ENCODE assay signal across 14 cellular contexts in genomic region chr2:45300026-45300750, GRCh38.
DNase-seq lines count a peak whose midpoint lies in the region; ATAC-seq and TF ChIP-seq lines count a peak whose summit lies in the region.
"Had no signal": no experiment of that assay in that cellular context is flagged by ENCODE, and none has a peak within 500 bp of the region (broad histone marks: within the 10 kb centered on the region; RNA-seq: fewer than 3 reads in every experiment).

No MANE protein-coding gene starts in this region.

- no peak for TF ChIP-seq POLR2A in prostate gland (IDR thresholded peaks at IDR 0.05)

- TF ChIP-seq CTCF in prostate gland (IDR thresholded peaks at IDR 0.05), result no peak

- intact Hi-C loops in prostate gland (cut with DNase I), result no loop called here

- WGBS in prostate gland, result 85% methylated on average over 4 of the region's 4 CpGs

- DNase-seq in Ammon's horn (ENCODE audit: low spot score), result peak; percentile 12
- peak; percentile 82 for DNase-seq in NCI-H1105 treated with DMSO at 0.1 percent for 48 hours (lab: John Stamatoyannopoulos, UW)
- peak; percentile 13 for DNase-seq in NCI-H446 treated with DMSO at 0.1 percent for 48 hours (lab: John Stamatoyannopoulos, UW)
- DNase-seq in iPS-NIHi11 (ENCODE audit: low spot score), result peak; percentile 29
- DNase-seq in T1000 (lab: John Stamatoyannopoulos, UW), result no peak
- DNase-seq in prostate gland (ENCODE audit: low spot score), result no peak
- DNase-seq: activated CD8-positive, alpha-beta T cell treated with anti-CD3 and anti-CD28 coated beads for 36 hours; activated effector memory CD4-positive, alpha-beta T cell treated with Interleukin-2 at 50 U/mL for 16 hours; Calu3; dorsolateral prefrontal cortex; MM.1S had no signal

- no peak overlapping the region for H3K4me3 ChIP-seq in prostate gland
- H3K4me3 ChIP-seq: dorsolateral prefrontal cortex, smooth muscle cell had no signal

- no peaks in the 10 kb centered on the region for H3K9me3 ChIP-seq in prostate gland

- no peak for ATAC-seq in GM19023 (IDR thresholded peaks at IDR 0.05; ENCODE audit: unreplicated experiment)
- no peak for ATAC-seq in HG03457 (IDR thresholded peaks at IDR 0.05; ENCODE audit: unreplicated experiment)
- ATAC-seq: activated CD8-positive, alpha-beta T cell treated with anti-CD3 and anti-CD28 coated beads for 36 hours had no signal

- no peaks in the 10 kb centered on the region for H3K27me3 ChIP-seq in prostate gland (replicated peaks; ENCODE audit: insufficient read depth)

- H3K27ac ChIP-seq in prostate gland, result no peak overlapping the region
- H3K27ac ChIP-seq: dorsolateral prefrontal cortex had no signal

- H3K36me3 ChIP-seq in prostate gland, result no peaks in the 10 kb centered on the region

- no peaks in the 10 kb centered on the region for H3K4me1 ChIP-seq in prostate gland (replicated peaks)

Comparison
In these comparisons a context has a peak if more than half of its experiments do, and no peak if none do; other contexts are left out.
1. DNase-seq: peak in Ammon's horn (single experiment), NCI-H1105 treated with DMSO at 0.1 percent for 48 hours (single experiment), NCI-H446 treated with DMSO at 0.1 percent for 48 hours (single experiment) and iPS-NIHi11 (single experiment); none in T1000 (single experiment) and prostate gland (single experiment).